9 cellular contexts compared by ENCODE assay signal in genomic region chr11:100957499-100957898, GRCh38.
"Had no signal": no experiment of that assay in that cellular context is flagged by ENCODE, and none has a peak within 500 bp of the region (broad histone marks: within the 10 kb centered on the region; RNA-seq: fewer than 3 reads in every experiment).

No MANE protein-coding gene starts in this region.

- H3K27ac Mint-ChIP-seq: IgD-negative memory B cell had no signal

- H3K27me3 Mint-ChIP-seq: IgD-negative memory B cell had no signal

- H3K9me3 Mint-ChIP-seq: IgD-negative memory B cell had no signal

- H3K4me1 Mint-ChIP-seq: IgD-negative memory B cell had no signal

- H3K9ac ChIP-seq: KMS-11 had no signal

- ATAC-seq: HepG2 had no signal

- FAIRE-seq: HepG2 had no signal

- H3K27ac ChIP-seq: HL-60, KMS-11 had no signal

- H3K4me2 ChIP-seq: KMS-11 had no signal

- H3K4me3 Mint-ChIP-seq: IgD-negative memory B cell had no signal

- DNase-seq: IMR-90, Karpas-422, Kasumi-1, KBM-7, KG1 had no signal
